20 cellular contexts compared by ENCODE assay signal in the genomic region with DNA sequence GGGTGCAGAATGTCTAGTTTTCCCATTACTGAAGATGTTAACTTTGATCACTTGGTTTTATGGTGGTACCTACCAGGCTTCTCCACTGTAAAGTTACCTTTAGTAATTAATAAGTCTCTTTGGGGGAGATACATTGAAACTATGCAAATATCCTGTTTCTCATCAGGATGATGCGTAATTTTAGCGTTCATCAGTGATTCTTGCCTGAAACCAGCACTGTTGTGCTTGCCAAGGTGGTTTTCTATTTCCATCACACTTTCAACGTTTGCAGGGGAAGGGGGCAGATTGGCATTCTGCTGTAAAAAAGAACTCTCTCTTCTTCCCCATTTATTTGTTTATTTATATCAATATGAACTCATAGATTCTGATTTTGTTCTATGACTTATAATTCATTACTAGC.
DNase-seq lines count a peak whose midpoint lies in the region; ATAC-seq lines count a peak whose summit lies in the region.
"Had no signal": no experiment of that assay in that cellular context is flagged by ENCODE, and none has a peak within 500 bp of the region (broad histone marks: within the 10 kb centered on the region; RNA-seq: fewer than 3 reads in every experiment).

No MANE protein-coding gene starts in this region.

- H4K8ac ChIP-seq in mesendoderm (ENCODE audit: low read depth, low read length) = no peak overlapping the region

- no peak overlapping the region for H3K56ac ChIP-seq in mesendoderm (ENCODE audit: low read length)

- H2AK5ac ChIP-seq in mesendoderm (ENCODE audit: low read length) = no peak overlapping the region

- no peak for DNase-seq in NCI-H510A (lab: John Stamatoyannopoulos, UW)
- no peak for DNase-seq in mucosa of gallbladder (ENCODE audit: low spot score)
- no peak for DNase-seq in DMS153 (lab: John Stamatoyannopoulos, UW)
- no peak for DNase-seq in mesendoderm
- DNase-seq: CD8-positive, alpha-beta memory T cell; DMS79; GM23248; HCEC 1CT; KBM-7; NCI-H1417 treated with DMSO at 0.1 percent for 48 hours; NCI-H1930; NCI-H226; NCI-H524 treated with DMSO at 0.1 percent for 48 hours; SJCRH30 had no signal

- H3K18ac ChIP-seq in mesendoderm (ENCODE audit: low read length) = no peak overlapping the region

- H3K4me1 ChIP-seq in muscle layer of colon (ENCODE audit: insufficient read depth, low read length) = peaks cover 19% of the 10 kb centered on the region
- no peaks in the 10 kb centered on the region for H3K4me1 ChIP-seq in mesendoderm (ENCODE audit: control insufficient read depth, low read depth, low read length)
- H3K4me1 ChIP-seq: SJCRH30 had no signal

- H3K9ac ChIP-seq in muscle layer of colon (ENCODE audit: low read length) = no peak overlapping the region
- no peak overlapping the region for H3K9ac ChIP-seq in mesendoderm (ENCODE audit: low read length)
- H3K9ac ChIP-seq: BLaER1 treated with 17β-estradiol and CSF1 and Interleukin-3, amounts not matched to agents 10 nM and 100 nM; GM23248 had no signal

- H3K23ac ChIP-seq in mesendoderm (ENCODE audit: low read length) = no peak overlapping the region

- no peak overlapping the region for H2BK15ac ChIP-seq in mesendoderm (replicated peaks; ENCODE audit: low read depth)

- H3K36me3 ChIP-seq in muscle layer of colon (ENCODE audit: insufficient read depth, low read length) = no peaks in the 10 kb centered on the region
- H3K36me3 ChIP-seq in mesendoderm (ENCODE audit: control insufficient read depth, insufficient read depth, low read length) = no peaks in the 10 kb centered on the region
- H3K36me3 ChIP-seq: BLaER1 treated with 17β-estradiol and CSF1 and Interleukin-3, amounts not matched to agents 10 nM and 100 nM; SJCRH30 had no signal

- no peak overlapping the region for H3K4me3 ChIP-seq in muscle layer of colon (ENCODE audit: low read depth in 1 of 2, low read length in 2 of 2)
- no peak overlapping the region for H3K4me3 ChIP-seq in mesendoderm (ENCODE audit: low read length)
- H3K4me3 ChIP-seq: BLaER1 treated with 17β-estradiol and CSF1 and Interleukin-3, amounts not matched to agents 10 nM and 100 nM; GM23248; SJCRH30 had no signal

- peak overlapping the region; percentile 10 for H3K27ac ChIP-seq in muscle layer of colon (ENCODE audit: low read depth, low read length)
- no peak overlapping the region for H3K27ac ChIP-seq in mesendoderm (ENCODE audit: low read depth, low read length)
- H3K27ac ChIP-seq: BLaER1 treated with 17β-estradiol and CSF1 and Interleukin-3, amounts not matched to agents 10 nM and 100 nM; SJCRH30 had no signal

- no peaks in the 10 kb centered on the region for H3K9me3 ChIP-seq in muscle layer of colon (ENCODE audit: low read length)

- H3K4ac ChIP-seq in mesendoderm (ENCODE audit: low read depth, low read length) = no peak overlapping the region

- H2BK5ac ChIP-seq in mesendoderm (ENCODE audit: low read length) = no peak overlapping the region

- H4K5ac ChIP-seq in mesendoderm (ENCODE audit: low read length) = no peak overlapping the region

- H3K79me2 ChIP-seq in mesendoderm (ENCODE audit: control insufficient read depth, insufficient read depth, low read length) = no peaks in the 10 kb centered on the region

- H3K27me3 ChIP-seq in muscle layer of colon (ENCODE audit: control insufficient read depth in 1 of 2, insufficient read depth in 2 of 2, low read length in 2 of 2) (no peaks in the 10 kb centered on the region), mesendoderm (ENCODE audit: insufficient read depth, low read length, poor library complexity) (no peaks in the 10 kb centered on the region)
- H3K27me3 ChIP-seq: BLaER1 treated with 17β-estradiol and CSF1 and Interleukin-3, amounts not matched to agents 10 nM and 100 nM; SJCRH30 had no signal

- ATAC-seq in GM18868 (IDR thresholded peaks at IDR 0.05; ENCODE audit: unreplicated experiment) (peak; percentile 50), HG03159 (IDR thresholded peaks at IDR 0.05; ENCODE audit: unreplicated experiment) (peak; percentile 48)
- ATAC-seq: HepG2, Panc1 had no signal

- no CpG with 5 or more reads among the region's 3 CpGs for WGBS in mesendoderm (ENCODE audit: extremely low coverage, insufficient coverage, low lambda C conversion rate)

- H2BK120ac ChIP-seq in mesendoderm (ENCODE audit: low read depth, low read length) = no peak overlapping the region

- H3K4me2 ChIP-seq in mesendoderm (ENCODE audit: low read length) = no peak overlapping the region
- H3K4me2 ChIP-seq: BLaER1 treated with 17β-estradiol and CSF1 and Interleukin-3, amounts not matched to agents 10 nM and 100 nM had no signal

- no peaks in the 10 kb centered on the region for H3K79me1 ChIP-seq in mesendoderm (ENCODE audit: low read length)
